In genomic region chr3:188298585-188298984, GRCh38 we compare ENCODE assay signal across 11 cellular contexts.
DNase-seq lines count a peak whose midpoint lies in the region; ATAC-seq and TF ChIP-seq lines count a peak whose summit lies in the region.
"Had no signal": no experiment of that assay in that cellular context is flagged by ENCODE, and none has a peak within 500 bp of the region (broad histone marks: within the 10 kb centered on the region; RNA-seq: fewer than 3 reads in every experiment).

No MANE protein-coding gene starts in this region.

- DNase-seq in activated naive CD4-positive, alpha-beta T cell (lab: John Stamatoyannopoulos, UW): no peak
- DNase-seq in WTC11 (ENCODE audit: low spot score): no peak
- no peak for DNase-seq in esophagus squamous epithelium (lab: John Stamatoyannopoulos, UW)
- no peak for DNase-seq in NCI-H1092 treated with DMSO at 0.1 percent for 48 hours (lab: John Stamatoyannopoulos, UW)
- no peak for DNase-seq in GM03348 (ENCODE audit: low spot score)
- no peak for DNase-seq in HK-2 (ENCODE audit: unreplicated experiment)
- DNase-seq: CD4-positive, alpha-beta T cell; cerebellar nuclear complex had no signal

- H3K27me3 ChIP-seq in esophagus squamous epithelium (no peaks in the 10 kb centered on the region), stomach smooth muscle (ENCODE audit: control insufficient read depth in 1 of 2, insufficient read depth in 2 of 2, low read length in 2 of 2) (no peaks in the 10 kb centered on the region)

- intact Hi-C loops in esophagus squamous epithelium (cut with DNase I): no loop called here

- TF ChIP-seq CTCF in WTC11 (IDR thresholded peaks at IDR 0.05) (no peak), esophagus squamous epithelium (IDR thresholded peaks at IDR 0.05) (no peak)

- CTCF ChIA-PET in WTC11 (lab: Charles Lee): interaction anchor here (0.5 to 2.4 kb wide), 6 partner anchors 10 to 560 kb away, joined by 3 to 10 read pairs (median 4); no protein-coding TSS in a partner anchor

- no peak for TF ChIP-seq POLR2A in esophagus squamous epithelium (IDR thresholded peaks at IDR 0.05)

- H3K4me1 Mint-ChIP-seq in activated naive CD4-positive, alpha-beta T cell treated with anti-CD3 and anti-CD28 coated beads, Interleukin-2, amount 50 U/mL, for 24 hours: peaks cover 54% of the 10 kb centered on the region
- peaks cover 58% of the 10 kb centered on the region for H3K4me1 Mint-ChIP-seq in WTC11

- H3K9me3 Mint-ChIP-seq in activated naive CD4-positive, alpha-beta T cell treated with anti-CD3 and anti-CD28 coated beads, Interleukin-2, amount 50 U/mL, for 24 hours: no peaks in the 10 kb centered on the region
- H3K9me3 Mint-ChIP-seq in WTC11: no peaks in the 10 kb centered on the region
- H3K9me3 Mint-ChIP-seq: CD4-positive, alpha-beta T cell had no signal

- 31 to 34% methylated on average over 3 of the region's 3 CpGs for WGBS in esophagus squamous epithelium, 2 donors

- H3K4me1 ChIP-seq in esophagus squamous epithelium (peaks cover 26 to 59% (median 53%) of the 10 kb centered on the region in 3 donors), stomach smooth muscle (ENCODE audit: control insufficient read depth, insufficient read depth, low read length) (peaks cover 50% of the 10 kb centered on the region)
- H3K4me1 ChIP-seq: parathyroid adenoma had no signal

- POLR2A ChIA-PET in WTC11 (lab: Charles Lee): no interaction called here

- no peaks in the 10 kb centered on the region for H3K27me3 Mint-ChIP-seq in activated naive CD4-positive, alpha-beta T cell treated with anti-CD3 and anti-CD28 coated beads, Interleukin-2, amount 50 U/mL, for 24 hours
- H3K27me3 Mint-ChIP-seq in WTC11 (ENCODE audit: low read depth): no peaks in the 10 kb centered on the region
- H3K27me3 Mint-ChIP-seq: CD4-positive, alpha-beta T cell had no signal

- H3K36me3 Mint-ChIP-seq in activated naive CD4-positive, alpha-beta T cell treated with anti-CD3 and anti-CD28 coated beads, Interleukin-2, amount 50 U/mL, for 24 hours: peaks cover 8% of the 10 kb centered on the region
- no peaks in the 10 kb centered on the region for H3K36me3 Mint-ChIP-seq in WTC11

- H3K9ac ChIP-seq in stomach smooth muscle (ENCODE audit: low read length in 2 of 2): peak overlapping the region; percentile 7 to 21
- H3K9ac ChIP-seq: parathyroid adenoma had no signal

- ATAC-seq in WTC11: peak; percentile 59

- H3K4me3 Mint-ChIP-seq in activated naive CD4-positive, alpha-beta T cell treated with anti-CD3 and anti-CD28 coated beads, Interleukin-2, amount 50 U/mL, for 24 hours: no peak overlapping the region
- no peak overlapping the region for H3K4me3 Mint-ChIP-seq in WTC11
- H3K4me3 Mint-ChIP-seq: CD4-positive, alpha-beta T cell had no signal

- no peak overlapping the region for H3K4me3 ChIP-seq in esophagus squamous epithelium
- no peak overlapping the region for H3K4me3 ChIP-seq in stomach smooth muscle (ENCODE audit: low read length in 2 of 2)

- H3K27ac Mint-ChIP-seq in activated naive CD4-positive, alpha-beta T cell treated with anti-CD3 and anti-CD28 coated beads, Interleukin-2, amount 50 U/mL, for 24 hours: peak overlapping the region; percentile 36
- no peak overlapping the region for H3K27ac Mint-ChIP-seq in WTC11
- H3K27ac Mint-ChIP-seq: CD4-positive, alpha-beta T cell had no signal

- H3K9me3 ChIP-seq in esophagus squamous epithelium: no peaks in the 10 kb centered on the region
- H3K9me3 ChIP-seq in stomach smooth muscle (ENCODE audit: control insufficient read depth in 2 of 2, low read length in 2 of 2): no peaks in the 10 kb centered on the region

- H3K36me3 ChIP-seq in esophagus squamous epithelium (no peaks in the 10 kb centered on the region), stomach smooth muscle (ENCODE audit: control insufficient read depth in 2 of 2, insufficient read depth in 2 of 2, low read length in 2 of 2) (no peaks in the 10 kb centered on the region)

- peak overlapping the region in 3 of 4 donors; percentile 21 to 47 (median 46) for H3K27ac ChIP-seq in esophagus squamous epithelium
- peak overlapping the region; percentile 72 for H3K27ac ChIP-seq in stomach smooth muscle (ENCODE audit: low read length)
- H3K27ac ChIP-seq: parathyroid adenoma had no signal

TF ChIP-seq in WTC11, 78 proteins besides CTCF, POLR2A, EP300 and RAD21:
- TF ChIP-seq GTF2I (CRISPR knock-in tag; conservative IDR thresholded peaks at IDR 0.05) (no peak), ZNF317 (CRISPR knock-in tag; IDR thresholded peaks at IDR 0.05; ENCODE audit: borderline replicate concordance, low read depth) (no peak), NR1H2 (CRISPR knock-in tag; IDR thresholded peaks at IDR 0.05) (no peak), JUN (CRISPR knock-in tag; IDR thresholded peaks at IDR 0.05) (no peak), ZNF425 (CRISPR knock-in tag; conservative IDR thresholded peaks at IDR 0.05) (no peak), ZBTB21 (CRISPR knock-in tag; IDR thresholded peaks at IDR 0.05; ENCODE audit: borderline replicate concordance) (no peak), ZSCAN18 (CRISPR knock-in tag; IDR thresholded peaks at IDR 0.05) (no peak), ATF2 (CRISPR knock-in tag; IDR thresholded peaks at IDR 0.05; ENCODE audit: borderline replicate concordance, low read depth) (no peak), HMGA2 (CRISPR knock-in tag; IDR thresholded peaks at IDR 0.05) (no peak), TEAD4 (CRISPR knock-in tag; IDR thresholded peaks at IDR 0.05) (no peak), ZNF396 (CRISPR knock-in tag; IDR thresholded peaks at IDR 0.05; ENCODE audit: borderline replicate concordance) (no peak), CBFB (CRISPR knock-in tag; IDR thresholded peaks at IDR 0.05; ENCODE audit: low read depth) (no peak), ZNF423 (CRISPR knock-in tag; IDR thresholded peaks at IDR 0.05) (no peak), EMX1 (CRISPR knock-in tag; IDR thresholded peaks at IDR 0.05) (no peak), ZNF416 (CRISPR knock-in tag; IDR thresholded peaks at IDR 0.05) (no peak), SOX15 (CRISPR knock-in tag; IDR thresholded peaks at IDR 0.05) (no peak), MYBL2 (CRISPR knock-in tag; IDR thresholded peaks at IDR 0.05) (no peak), STAT6 (CRISPR knock-in tag; conservative IDR thresholded peaks at IDR 0.05; ENCODE audit: low read depth) (no peak)
